ENCODE assay signal across 35 cellular contexts in genomic region chr22:40482391-40482790, GRCh38.
A peak's percentile ranks its signal among the peaks of the same experiment; 100 is the strongest.
DNase-seq lines count a peak whose midpoint lies in the region; ATAC-seq, FAIRE-seq and TF ChIP-seq lines count a peak whose summit lies in the region.
"Had no signal": no experiment of that assay in that cellular context is flagged by ENCODE, and none has a peak within 500 bp of the region (broad histone marks: within the 10 kb centered on the region; RNA-seq: fewer than 3 reads in every experiment).

No MANE protein-coding gene starts in this region.

- H3K9me3 ChIP-seq in A549 (no peaks in the 10 kb centered on the region), mucosa of descending colon (no peaks in the 10 kb centered on the region)
- H3K9me3 ChIP-seq: gastrocnemius medialis, HAP-1, right atrium auricular region, SJSA1, thoracic aorta, vagina had no signal

- POLR2A ChIA-PET in A549 (lab: Yijun Ruan, JAX): interaction anchor here (0.6 kb wide), 1 partner anchor 154 kb away, joined by 3 read pairs; no protein-coding TSS in a partner anchor

- peak overlapping the region; percentile 18 to 20; a peak in 3 of 6 replicates for H3K27ac ChIP-seq in A549
- H3K27ac ChIP-seq: gastrocnemius medialis, HL-60, right atrium auricular region, SJSA1, thoracic aorta, vagina had no signal

- H3K4me1 Mint-ChIP-seq in endothelial cell (ENCODE audit: unreplicated experiment): peaks cover 49% of the 10 kb centered on the region
- H3K4me1 Mint-ChIP-seq in stimulated activated naive CD8-positive, alpha-beta T cell treated with anti-CD3 and anti-CD28 coated beads, Interleukin-15, amount 100 ng/mL, for 72 hours: peaks cover 67% of the 10 kb centered on the region

- peaks cover 85% of the 10 kb centered on the region for H3K4me1 ChIP-seq in A549
- no peaks in the 10 kb centered on the region for H3K4me1 ChIP-seq in mucosa of descending colon (ENCODE audit: low read depth)

- H3K4me3 ChIP-seq in A549: no peak overlapping the region
- no peak overlapping the region for H3K4me3 ChIP-seq in mucosa of descending colon
- H3K4me3 ChIP-seq: gastrocnemius medialis, HAP-1, lung, right atrium auricular region, SJSA1, thoracic aorta, vagina had no signal

- peak overlapping the region; percentile 64 for H3K27ac Mint-ChIP-seq in endothelial cell (ENCODE audit: unreplicated experiment)
- no peak overlapping the region for H3K27ac Mint-ChIP-seq in stimulated activated naive CD8-positive, alpha-beta T cell treated with anti-CD3 and anti-CD28 coated beads, Interleukin-15, amount 100 ng/mL, for 72 hours
- H3K27ac Mint-ChIP-seq: activated B cell treated with CpG ODN at 0.5 μM for 24 hours; activated T-helper 1 cell treated with anti-CD3 and anti-CD28 coated beads, Interleukin-12 subunit alpha, Interleukin-12 subunit beta, Interleukin-2, Interleukin-4 antibody, amounts not matched to agents 30 ng/mL and 10 ng/mL and 1 ng/mL, durations not matched to agents 14 hours and 24 hours and 36 hours; endodermal cell; T-cell had no signal

- no peak for DNase-seq in A549 (ENCODE audit: low read depth in 1 of 2, low spot score in 1 of 2)
- DNase-seq in LoVo (ENCODE audit: low spot score): peak; percentile 9
- no peak for DNase-seq in endothelial cell (ENCODE audit: low spot score)
- DNase-seq in mucosa of descending colon: no peak
- no peak for DNase-seq in GM20000 (ENCODE audit: low spot score)
- no peak for DNase-seq in A172 (ENCODE audit: low spot score)
- no peak for DNase-seq in stimulated activated naive CD8-positive, alpha-beta T cell treated with anti-CD3 and anti-CD28 coated beads, Interleukin-15, amount 100 ng/mL, for 72 hours
- DNase-seq in activated T-cell treated with anti-CD3 and anti-CD28 coated beads, Interleukin-2, amount 50 U/mL, for 1 hour: no peak
- DNase-seq: activated B cell treated with CpG ODN at 0.5 μM for 24 hours; activated CD4-positive, alpha-beta T cell treated with anti-CD3 and anti-CD28 coated beads, Interleukin-2, amount 50 U/mL, for 48 hours; activated naive CD4-positive, alpha-beta T cell treated with Interleukin-2 at 50 U/mL for 16 hours; CD8-positive, alpha-beta memory T cell; dermis blood vessel endothelial cell; DMS 273 treated with DMSO at 0.1 percent for 48 hours; endodermal cell; gastrocnemius medialis; kidney glomerular epithelial cell; NCI-H1436; NCI-H2081 treated with DMSO at 0.1 percent for 48 hours; NCI-H774; stimulated activated CD4-positive, alpha-beta T cell treated with anti-CD3 and anti-CD28 coated beads, Interleukin-1b, Interleukin-23, amount 100 ng/mL, for 48 hours; stimulated activated naive CD8-positive, alpha-beta T cell treated with anti-CD3 and anti-CD28 coated beads, Interleukin-15, Interleukin-2, amounts not matched to agents 100 U/mL and 50 U/mL, for 24 hours; T-cell had no signal

- H3K36me3 ChIP-seq in mucosa of descending colon (ENCODE audit: low read depth): no peaks in the 10 kb centered on the region
- H3K36me3 ChIP-seq: gastrocnemius medialis, HAP-1, right atrium auricular region, thoracic aorta, vagina had no signal

- peaks cover 12% of the 10 kb centered on the region for H3K36me3 Mint-ChIP-seq in endothelial cell (ENCODE audit: low read depth, unreplicated experiment)

- peak overlapping the region; percentile 21; the same call in 2 of the 3 replicates for H3K4me2 ChIP-seq in A549

- CTCF ChIA-PET in A549 (lab: Yijun Ruan, JAX): interaction anchor here (0.9 to 2.2 kb wide), 4 partner anchors 42 to 163 kb away, joined by 4 to 5 read pairs (median 4); no protein-coding TSS in a partner anchor

- no peak for TF ChIP-seq EP300 in A549 (IDR thresholded peaks at IDR 0.05)

- FAIRE-seq in A549 (lab: Jason Lieb, UNC): no peak
- FAIRE-seq: A204.1, GM12892, HepG2, RCC 7860 had no signal

- peak in 1 of 2 experiments; percentile 42; a peak in 2 of 6 replicates for ATAC-seq in A549
- ATAC-seq in mucosa of descending colon: peak; percentile 65
- ATAC-seq in stimulated activated naive CD8-positive, alpha-beta T cell treated with anti-CD3 and anti-CD28 coated beads, Interleukin-15, amount 100 ng/mL, for 72 hours: no peak
- ATAC-seq: HepG2; stimulated activated naive CD8-positive, alpha-beta T cell treated with anti-CD3 and anti-CD28 coated beads, Interleukin-15, Interleukin-2, amounts not matched to agents 100 U/mL and 50 U/mL, for 24 hours; T-cell had no signal

- TF ChIP-seq RAD21 in A549 (conservative IDR thresholded peaks at IDR 0.05 in 1 of 2, IDR thresholded peaks at IDR 0.05 in 1 of 2): no peak

- H3K9me3 Mint-ChIP-seq in endothelial cell (ENCODE audit: unreplicated experiment): no peaks in the 10 kb centered on the region
- no peaks in the 10 kb centered on the region for H3K9me3 Mint-ChIP-seq in stimulated activated naive CD8-positive, alpha-beta T cell treated with anti-CD3 and anti-CD28 coated beads, Interleukin-15, amount 100 ng/mL, for 72 hours
- H3K9me3 Mint-ChIP-seq: activated B cell treated with CpG ODN at 0.5 μM for 24 hours; activated T-helper 1 cell treated with anti-CD3 and anti-CD28 coated beads, Interleukin-12 subunit alpha, Interleukin-12 subunit beta, Interleukin-2, Interleukin-4 antibody, amounts not matched to agents 30 ng/mL and 10 ng/mL and 1 ng/mL, durations not matched to agents 14 hours and 24 hours and 36 hours; CD8-positive, alpha-beta memory T cell; endodermal cell; T-cell had no signal

- peaks cover 10% of the 10 kb centered on the region for H3K27me3 Mint-ChIP-seq in endothelial cell (ENCODE audit: unreplicated experiment)
- no peaks in the 10 kb centered on the region for H3K27me3 Mint-ChIP-seq in stimulated activated naive CD8-positive, alpha-beta T cell treated with anti-CD3 and anti-CD28 coated beads, Interleukin-15, amount 100 ng/mL, for 72 hours
- H3K27me3 Mint-ChIP-seq: activated B cell treated with CpG ODN at 0.5 μM for 24 hours; CD8-positive, alpha-beta memory T cell; T-cell had no signal

- intact Hi-C loops in mucosa of descending colon (cut with DNase I, micrococcal nuclease): no loop called here

- no peak overlapping the region for H3K4me3 Mint-ChIP-seq in endothelial cell (ENCODE audit: unreplicated experiment)
- no peak overlapping the region for H3K4me3 Mint-ChIP-seq in stimulated activated naive CD8-positive, alpha-beta T cell treated with anti-CD3 and anti-CD28 coated beads, Interleukin-15, amount 100 ng/mL, for 72 hours
- H3K4me3 Mint-ChIP-seq: activated B cell treated with CpG ODN at 0.5 μM for 24 hours; activated T-helper 1 cell treated with anti-CD3 and anti-CD28 coated beads, Interleukin-12 subunit alpha, Interleukin-12 subunit beta, Interleukin-2, Interleukin-4 antibody, amounts not matched to agents 30 ng/mL and 10 ng/mL and 1 ng/mL, durations not matched to agents 14 hours and 24 hours and 36 hours; CD8-positive, alpha-beta memory T cell; endodermal cell; T-cell had no signal

- TF ChIP-seq POLR2A in A549 (IDR thresholded peaks at IDR 0.05; ENCODE audit: low read length): no peak

- TF ChIP-seq CTCF in A549 (IDR thresholded peaks at IDR 0.05) (no peak), endothelial cell (IDR thresholded peaks at IDR 0.05; ENCODE audit: unreplicated experiment) (no peak), mucosa of descending colon (IDR thresholded peaks at IDR 0.05) (no peak), GM20000 (IDR thresholded peaks at IDR 0.05; ENCODE audit: extremely low read depth, missing control alignments) (no peak)

TF ChIP-seq in A549, 52 proteins besides CTCF, POLR2A, EP300 and RAD21:
- TF ChIP-seq ATOH8 (CRISPR knock-in tag; IDR thresholded peaks at IDR 0.05; ENCODE audit: low read depth) (no peak), MAZ (IDR thresholded peaks at IDR 0.05; ENCODE audit: borderline replicate concordance, low read depth, low read length) (no peak), CHD4 (IDR thresholded peaks at IDR 0.05; ENCODE audit: borderline replicate concordance) (no peak), ZSCAN20 (CRISPR knock-in tag; IDR thresholded peaks at IDR 0.05) (no peak), E2F6 (IDR thresholded peaks at IDR 0.05; ENCODE audit: borderline replicate concordance, low read depth) (no peak), JUNB (IDR thresholded peaks at IDR 0.05) (no peak), MAFK (IDR thresholded peaks at IDR 0.05; ENCODE audit: partially characterized antibody) (peak; percentile 2)
